1 cellular context compared by ENCODE assay signal in the genomic region with DNA sequence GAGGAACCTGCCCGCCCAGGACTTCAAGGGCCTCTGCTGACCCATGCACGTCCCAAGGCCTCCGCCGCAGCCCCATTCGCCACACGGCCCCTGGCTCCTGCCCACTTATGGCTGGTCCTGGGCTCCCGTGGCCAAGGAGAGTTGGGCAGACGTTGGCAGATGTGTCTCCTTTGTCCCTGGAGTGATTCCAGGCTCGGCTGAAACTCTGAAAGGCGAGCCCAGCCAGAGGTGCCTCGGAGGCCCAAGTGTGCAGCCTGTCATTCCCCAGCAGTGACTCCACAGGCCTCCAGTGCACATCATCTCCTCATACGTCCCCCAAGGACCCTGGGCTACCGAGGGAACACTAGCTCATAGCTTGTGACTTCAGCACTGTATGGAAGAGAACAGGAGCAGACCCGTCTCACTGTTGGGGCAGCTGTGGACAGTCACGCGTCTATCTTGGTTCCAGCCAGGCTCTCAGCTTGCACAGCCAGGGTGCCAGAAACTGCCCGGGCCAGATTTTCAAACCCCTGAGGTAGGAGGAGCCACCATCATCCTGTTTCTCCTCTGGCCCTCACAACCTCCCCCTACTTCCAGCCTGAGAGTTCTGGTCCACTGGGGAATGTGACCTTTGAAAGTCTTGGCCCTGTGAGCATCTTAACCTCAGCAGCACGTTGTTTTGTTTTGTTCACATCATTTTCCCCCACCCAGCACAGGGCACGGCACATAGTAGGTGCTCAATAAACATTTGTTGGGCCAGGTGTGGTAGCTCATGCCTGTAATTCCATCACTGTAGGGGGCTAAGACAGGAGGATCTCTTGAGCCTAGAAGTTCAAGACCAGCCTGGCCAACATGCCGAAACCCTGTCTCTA.
TF ChIP-seq lines count a peak whose summit lies in the region.

No MANE protein-coding gene starts in this region.

TF ChIP-seq in IMR-90, 13 proteins besides CTCF, POLR2A, EP300 and RAD21:
- TF ChIP-seq RCOR1 (IDR thresholded peaks at IDR 0.05; ENCODE audit: insufficient replicate concordance, low read length), result no peak
- no peak for TF ChIP-seq USF2 (IDR thresholded peaks at IDR 0.05; ENCODE audit: low read depth, low read length)
- TF ChIP-seq ELK1 (IDR thresholded peaks at IDR 0.05; ENCODE audit: borderline replicate concordance, low read depth, low read length), result no peak
- TF ChIP-seq CEBPB (IDR thresholded peaks at IDR 0.05; ENCODE audit: low read depth, low read length), result no peak
- no peak for TF ChIP-seq CHD1 (IDR thresholded peaks at IDR 0.05; ENCODE audit: low read depth, low read length)
- TF ChIP-seq BHLHE40 (IDR thresholded peaks at IDR 0.05; ENCODE audit: low read depth, low read length), result no peak; the same call in 1 of the 2 replicates
- no peak for TF ChIP-seq SMC3 (IDR thresholded peaks at IDR 0.05; ENCODE audit: low read depth, low read length)
- TF ChIP-seq NFE2L2 (IDR thresholded peaks at IDR 0.05; ENCODE audit: low read depth, low read length), result no peak
- no peak for TF ChIP-seq RFX5 (IDR thresholded peaks at IDR 0.05; ENCODE audit: low read depth, low read length)
- TF ChIP-seq MAZ (IDR thresholded peaks at IDR 0.05; ENCODE audit: borderline replicate concordance, low read depth, low read length), result no peak
- no peak for TF ChIP-seq MXI1 (IDR thresholded peaks at IDR 0.05; ENCODE audit: borderline replicate concordance, low read depth, low read length)
- TF ChIP-seq FOS (IDR thresholded peaks at IDR 0.05; ENCODE audit: low read depth, low read length), result no peak
- no peak for TF ChIP-seq MAFK (IDR thresholded peaks at IDR 0.05; ENCODE audit: low read depth, low read length)
